ENCODE assay signal across 27 cellular contexts in the genomic region with DNA sequence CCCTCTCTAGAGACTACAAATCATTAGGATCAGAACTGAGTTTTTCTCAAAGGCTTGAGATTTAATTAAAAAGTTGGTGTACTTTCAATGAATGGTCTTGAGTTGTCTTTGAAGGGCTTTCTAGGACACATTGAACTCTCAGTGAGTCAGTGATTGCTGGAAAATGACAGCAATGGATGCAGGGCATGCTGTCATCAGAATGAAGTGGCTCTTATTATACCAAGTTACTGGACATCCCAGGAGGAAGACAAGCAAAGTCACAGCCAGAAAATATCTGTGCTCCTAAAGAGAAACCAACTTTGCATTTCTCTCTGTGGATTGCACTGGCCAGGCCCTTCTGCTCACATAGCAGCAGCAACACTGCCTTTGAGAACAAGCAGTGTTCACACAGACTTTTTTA.
"Had no signal": no experiment of that assay in that cellular context is flagged by ENCODE, and none has a peak within 500 bp of the region (broad histone marks: within the 10 kb centered on the region; RNA-seq: fewer than 3 reads in every experiment).

No MANE protein-coding gene starts in this region.

- H3K4me1 Mint-ChIP-seq: natural killer cell; nephron; neural progenitor cell; stimulated activated memory B cell treated with anti-CD40 and anti-IgM and Interleukin-4, amounts not matched to agents 10 μg/mL and 1 μg/mL and 100 μg/mL, for 72 hours; stimulated activated naive CD8-positive, alpha-beta T cell treated with anti-CD3 and anti-CD28 coated beads, Interleukin-15, amount 100 ng/mL, for 72 hours had no signal

- H3K9me3 Mint-ChIP-seq: natural killer cell; nephron; neural progenitor cell; stimulated activated memory B cell treated with anti-CD40 and anti-IgM and Interleukin-4, amounts not matched to agents 10 μg/mL and 1 μg/mL and 100 μg/mL, for 72 hours; stimulated activated naive CD8-positive, alpha-beta T cell treated with anti-CD3 and anti-CD28 coated beads, Interleukin-15, amount 100 ng/mL, for 72 hours; type B pancreatic cell had no signal

- H3K4me3 Mint-ChIP-seq: naive thymus-derived CD4-positive, alpha-beta T cell; natural killer cell; nephron; neural progenitor cell; stimulated activated memory B cell treated with anti-CD40 and anti-IgM and Interleukin-4, amounts not matched to agents 10 μg/mL and 1 μg/mL and 100 μg/mL, for 72 hours; stimulated activated naive CD8-positive, alpha-beta T cell treated with anti-CD3 and anti-CD28 coated beads, Interleukin-15, amount 100 ng/mL, for 72 hours; type B pancreatic cell had no signal

- H3K27ac Mint-ChIP-seq: naive thymus-derived CD4-positive, alpha-beta T cell; natural killer cell; nephron; neural progenitor cell; progenitor cell of endocrine pancreas; stimulated activated memory B cell treated with anti-CD40 and anti-IgM and Interleukin-4, amounts not matched to agents 10 μg/mL and 1 μg/mL and 100 μg/mL, for 72 hours; stimulated activated naive CD8-positive, alpha-beta T cell treated with anti-CD3 and anti-CD28 coated beads, Interleukin-15, amount 100 ng/mL, for 72 hours; type B pancreatic cell had no signal

- ATAC-seq: naive thymus-derived CD4-positive, alpha-beta T cell; natural killer cell; psoas muscle; right lobe of liver; stimulated activated memory B cell treated with anti-CD40 and anti-IgM and Interleukin-4, amounts not matched to agents 10 μg/mL and 1 μg/mL and 100 μg/mL, for 72 hours; stimulated activated naive CD8-positive, alpha-beta T cell treated with anti-CD3 and anti-CD28 coated beads, Interleukin-15, amount 100 ng/mL, for 72 hours; stimulated activated naive CD8-positive, alpha-beta T cell treated with anti-CD3 and anti-CD28 coated beads, Interleukin-15, Interleukin-2, amounts not matched to agents 100 U/mL and 50 U/mL, for 24 hours; upper lobe of right lung had no signal

- H3K36me3 Mint-ChIP-seq: naive thymus-derived CD4-positive, alpha-beta T cell; natural killer cell; neural progenitor cell; stimulated activated memory B cell treated with anti-CD40 and anti-IgM and Interleukin-4, amounts not matched to agents 10 μg/mL and 1 μg/mL and 100 μg/mL, for 72 hours; type B pancreatic cell had no signal

- DNase-seq: naive thymus-derived CD4-positive, alpha-beta T cell; natural killer cell; occipital lobe; ovary; posterior cingulate gyrus; psoas muscle; right lobe of liver; sigmoid colon; small intestine; stimulated activated CD4-positive, alpha-beta T cell treated with anti-CD3 and anti-CD28 coated beads, Interleukin-15, amount 100 ng/mL, for 24 hours; stimulated activated CD4-positive, alpha-beta T cell treated with anti-CD3 and anti-CD28 coated beads, Interleukin-2, amount 100 ng/mL, for 24 hours; stimulated activated CD4-positive, alpha-beta T cell treated with anti-CD3 and anti-CD28 coated beads, Interleukin-2, amount 100 ng/mL, for 48 hours; stimulated activated CD4-positive, alpha-beta T cell treated with anti-CD3 and anti-CD28 coated beads, Interleukin-4, amount 100 ng/mL, for 24 hours; stimulated activated naive CD4-positive, alpha-beta T cell; stimulated activated naive CD8-positive, alpha-beta T cell treated with anti-CD3 and anti-CD28 coated beads, Interleukin-15, amount 100 ng/mL, for 72 hours; stimulated activated naive CD8-positive, alpha-beta T cell treated with anti-CD3 and anti-CD28 coated beads, Interleukin-15, Interleukin-2, amounts not matched to agents 100 U/mL and 50 U/mL, for 24 hours; substantia nigra; testis; tibial artery; transverse colon; upper lobe of right lung; uterus had no signal
